Comparison of ENCODE assay signal across 9 cellular contexts in the genomic region with DNA sequence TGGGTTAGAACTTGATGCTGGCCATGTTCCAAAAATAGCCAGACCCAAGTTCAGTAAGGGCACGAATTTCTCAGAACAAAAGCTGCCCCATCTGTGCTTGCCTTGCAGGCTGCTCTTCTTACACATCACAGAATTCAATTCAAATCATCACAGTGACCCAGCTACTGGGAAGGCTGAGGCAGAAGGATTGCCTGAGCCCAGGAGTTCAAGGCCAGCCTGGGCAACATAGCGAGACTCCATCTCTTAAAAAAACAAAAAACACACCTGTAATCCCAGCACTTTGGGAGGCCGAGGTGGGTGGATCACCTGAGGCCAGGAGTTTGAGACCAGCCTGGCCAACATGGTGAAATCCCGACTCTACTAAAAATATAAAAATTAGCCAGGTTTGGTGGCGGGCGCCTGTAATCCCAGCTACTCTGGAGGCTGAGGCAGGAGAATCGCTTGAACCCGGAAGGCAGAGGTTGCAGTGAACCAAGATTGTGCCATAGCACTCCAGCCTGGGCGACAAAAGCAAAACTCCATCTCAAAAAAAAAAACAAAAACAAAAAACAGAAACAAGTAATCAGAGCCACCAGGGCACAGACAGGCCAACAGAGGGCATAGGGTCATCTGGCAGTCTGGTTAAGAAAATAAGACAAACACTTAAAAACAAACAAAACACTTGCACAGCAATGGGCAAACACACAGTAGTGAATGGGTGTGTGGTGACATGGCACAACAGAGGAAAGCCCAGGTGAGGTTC. TPM values are rescaled to one million over a fixed set of nuclear protein-coding genes. Genes with fewer than 3 reads are reported as not detected.
DNase-seq lines count a peak whose midpoint lies in the region; ATAC-seq and TF ChIP-seq lines count a peak whose summit lies in the region.
"Not testable (repeated sequence)": the region's sequence is repeated elsewhere in the genome, so short reads cannot be mapped to it uniquely, and the experiment has no call there.
"Had no signal": no experiment of that assay in that cellular context is flagged by ENCODE, and none has a peak within 500 bp of the region (broad histone marks: within the 10 kb centered on the region; RNA-seq: fewer than 3 reads in every experiment).

No MANE protein-coding gene starts in this region.

- not testable (repeated sequence) for TF ChIP-seq CTCF in GM06990 (IDR thresholded peaks at IDR 0.05; ENCODE audit: insufficient read depth, low read length, poor library complexity, severe bottlenecking); OCI-LY1 (IDR thresholded peaks at IDR 0.05; ENCODE audit: low read length); choroid plexus epithelial cell (conservative IDR thresholded peaks at IDR 0.05; ENCODE audit: low read depth, low read length); heart right ventricle (IDR thresholded peaks at IDR 0.05)

- peak overlapping the region; percentile 92 for H3K4me3 ChIP-seq in GM06990 (replicated peaks; ENCODE audit: low read depth, low read length)
- H3K4me3 ChIP-seq in OCI-LY1 (ENCODE audit: low read depth, low read length, poor library complexity, severe bottlenecking), result peak overlapping the region; percentile 70
- peak overlapping the region; percentile 7 for H3K4me3 ChIP-seq in choroid plexus epithelial cell (ENCODE audit: low read depth, low read length)
- H3K4me3 ChIP-seq in heart right ventricle, result peak overlapping the region in 9 of 10 donors; percentile 67 to 96 (median 79)
- H3K4me3 ChIP-seq in muscle layer of duodenum (ENCODE audit: low read depth in 1 of 2, low read length in 2 of 2), result peak overlapping the region; percentile 68 to 86
- peak overlapping the region; percentile 88 for H3K4me3 ChIP-seq in skeletal muscle satellite cell (ENCODE audit: low read length)

- H3K27ac Mint-ChIP-seq in activated T-cell treated with anti-CD3 and anti-CD28 coated beads, Interleukin-2, amount 50 U/mL, for 72 hours, result peak overlapping the region; percentile 89

- not testable (repeated sequence) for H3K27me3 Mint-ChIP-seq in activated T-cell treated with anti-CD3 and anti-CD28 coated beads, Interleukin-2, amount 50 U/mL, for 72 hours (ENCODE audit: low read depth)

- not testable (repeated sequence) for H3K79me2 ChIP-seq in OCI-LY1 (ENCODE audit: insufficient read depth, low read length)

- WGBS in heart right ventricle, 2 donors, result 63 to 71% methylated on average over 9 of the region's 9 CpGs

- peaks cover 57% of the 10 kb centered on the region for H3K4me1 ChIP-seq in OCI-LY1 (ENCODE audit: insufficient read depth, low read length, severe bottlenecking)
- H3K4me1 ChIP-seq in heart right ventricle, result peaks cover 16 to 83% (median 73%) of the 10 kb centered on the region in 9 donors
- H3K4me1 ChIP-seq in muscle layer of duodenum (ENCODE audit: control insufficient read depth in 1 of 2, insufficient read depth in 2 of 2, low read length in 2 of 2), result peaks cover 20 to 63% of the 10 kb centered on the region in 2 donors
- H3K4me1 ChIP-seq in skeletal muscle satellite cell (ENCODE audit: control insufficient read depth, insufficient read depth, low read length), result peaks cover 51% of the 10 kb centered on the region

- not testable (repeated sequence) for H3K27me3 ChIP-seq in GM06990 (replicated peaks; ENCODE audit: control insufficient read depth, insufficient read depth, low read length); OCI-LY1 (ENCODE audit: insufficient read depth, low read length); heart right ventricle; muscle layer of duodenum (ENCODE audit: low read depth, low read length); skeletal muscle satellite cell (ENCODE audit: control insufficient read depth, insufficient read depth, low read length)

- H4K20me1 ChIP-seq in OCI-LY1 (ENCODE audit: insufficient read depth, low read length), result not testable (repeated sequence)

- ATAC-seq in activated T-cell treated with anti-CD3 and anti-CD28 coated beads, Interleukin-2, amount 50 U/mL, for 72 hours (replicated peaks in 1 of 2); heart right ventricle: not testable (repeated sequence)

- H3K36me3 Mint-ChIP-seq in activated T-cell treated with anti-CD3 and anti-CD28 coated beads, Interleukin-2, amount 50 U/mL, for 72 hours (ENCODE audit: insufficient read depth in 2 of 2), result not testable (repeated sequence)

- not testable (repeated sequence) for H3K9me3 Mint-ChIP-seq in activated T-cell treated with anti-CD3 and anti-CD28 coated beads, Interleukin-2, amount 50 U/mL, for 72 hours

- H3K4me2 ChIP-seq in OCI-LY1 (ENCODE audit: low read length) (peak overlapping the region; percentile 94), skeletal muscle satellite cell (ENCODE audit: low read length) (peak overlapping the region; percentile 98)

- H3K9ac ChIP-seq in OCI-LY1 (ENCODE audit: low read length) (peak overlapping the region; percentile 70), skeletal muscle satellite cell (ENCODE audit: low read depth, low read length) (peak overlapping the region; percentile 66)

- not testable (repeated sequence) for H3K9me2 ChIP-seq in OCI-LY1 (ENCODE audit: low read depth, low read length)

- H3K27ac ChIP-seq in OCI-LY1 (ENCODE audit: low read depth, low read length, poor library complexity, severe bottlenecking) (peak overlapping the region; percentile 79), heart right ventricle (peak overlapping the region; percentile 96 to 100 (median 99)), muscle layer of duodenum (ENCODE audit: low read length) (peak overlapping the region; percentile 92)

- not testable (repeated sequence) for DNase-seq in GM06990 (ENCODE audit: extremely low read depth, insufficient read length); activated T-cell treated with anti-CD3 and anti-CD28 coated beads, Interleukin-2, amount 50 U/mL, for 72 hours; choroid plexus epithelial cell (ENCODE audit: low read depth); heart right ventricle

- peaks cover 68% of the 10 kb centered on the region for H3K4me1 Mint-ChIP-seq in activated T-cell treated with anti-CD3 and anti-CD28 coated beads, Interleukin-2, amount 50 U/mL, for 72 hours (ENCODE audit: low read depth)

- H3K9me3 ChIP-seq in OCI-LY1 (ENCODE audit: low read length); heart right ventricle; muscle layer of duodenum (ENCODE audit: control insufficient read depth in 1 of 2, low read length in 2 of 2); skeletal muscle satellite cell (replicated peaks; ENCODE audit: low read length): not testable (repeated sequence)

- not testable (repeated sequence) for H2AFZ ChIP-seq in OCI-LY1 (ENCODE audit: low read length)

- intact Hi-C loops in heart right ventricle (cut with DNase I), result loop anchor here in 5 of 10 donors (2.0 to 5.0 kb wide), 3 partner anchors 13 to 67 kb away; a partner anchor contains a TSS

- not testable (repeated sequence) for H3F3A ChIP-seq in OCI-LY1 (ENCODE audit: insufficient read depth, low read length)

- H3K36me3 ChIP-seq in GM06990 (ENCODE audit: control insufficient read depth, insufficient read depth, low read length) (peaks cover 13% of the 10 kb centered on the region), OCI-LY1 (ENCODE audit: insufficient read depth, low read length) (peaks cover 37% of the 10 kb centered on the region), heart right ventricle (peaks cover 0 to 45% (median 26%) of the 10 kb centered on the region in 9 donors), muscle layer of duodenum (ENCODE audit: control insufficient read depth in 1 of 2, insufficient read depth in 2 of 2, low read length in 2 of 2) (peaks cover 14 to 24% of the 10 kb centered on the region in 2 donors), skeletal muscle satellite cell (ENCODE audit: insufficient read depth, low read length) (peaks cover 21% of the 10 kb centered on the region)

- H3K4me3 Mint-ChIP-seq in activated T-cell treated with anti-CD3 and anti-CD28 coated beads, Interleukin-2, amount 50 U/mL, for 72 hours, result peak overlapping the region; percentile 96 to 98

RNA-seq across cellular contexts. Expression of a gene that starts 1.7 kb away (rescaled TPM):
- 10 to 100 TPM; 16.0 to 18.7 TPM for total RNA-seq in activated T-cell treated with anti-CD3 and anti-CD28 coated beads, Interleukin-2, amount 50 U/mL, for 72 hours
- 10 to 100 TPM; 28.8 to 75.8 (median 40.5) TPM for total RNA-seq in heart right ventricle
- polyA plus RNA-seq in heart right ventricle, result 10 to 100 TPM; 17.7 to 24.3 TPM
- 12.5 and 15.7 TPM in 2 replicates for total RNA-seq in skeletal muscle satellite cell (2012; rRNA removed)

RNA-seq across cellular contexts. Expression of a gene that starts 1.9 kb away (rescaled TPM):
- 1 to 10 TPM; 8.2 to 9.3 TPM for total RNA-seq in activated T-cell treated with anti-CD3 and anti-CD28 coated beads, Interleukin-2, amount 50 U/mL, for 72 hours
- 10 to 100 TPM; 13.3 to 20.9 (median 16.9) TPM for total RNA-seq in heart right ventricle
- 10 to 100 TPM in 1 of 2 donors, 1 to 10 TPM in 1; 9.1 to 13.8 TPM for polyA plus RNA-seq in heart right ventricle
- total RNA-seq in skeletal muscle satellite cell (2012; rRNA removed), result 5.0 and 8.4 TPM in 2 replicates

RNA-seq across cellular contexts. Expression of a gene that starts 42.1 kb away (rescaled TPM):
- under 1 TPM in 1 of 2 donors, not detected in 1; 0.41 TPM for total RNA-seq in activated T-cell treated with anti-CD3 and anti-CD28 coated beads, Interleukin-2, amount 50 U/mL, for 72 hours
- 10 to 100 TPM in 1 of 10 donors, 1 to 10 TPM in 9; 2.4 to 12.8 (median 5.1) TPM for total RNA-seq in heart right ventricle
- 1 to 10 TPM; 7.5 to 9.0 TPM for polyA plus RNA-seq in heart right ventricle
- not detected in 2 replicates for total RNA-seq in skeletal muscle satellite cell (2012; rRNA removed)
- total RNA-seq: Daoy had no signal

RNA-seq across cellular contexts. Expression of a gene that starts 43.5 kb away (rescaled TPM):
- total RNA-seq in activated T-cell treated with anti-CD3 and anti-CD28 coated beads, Interleukin-2, amount 50 U/mL, for 72 hours, result not detected
- total RNA-seq in heart right ventricle, result 1,000 to 10,000 TPM in 2 of 10 donors, 100 to 1,000 TPM in 5, 10 to 100 TPM in 2, 1 to 10 TPM in 1; 5.8 to 2,762 (median 663) TPM
- 1,000 to 10,000 TPM in 1 of 2 donors, 10 to 100 TPM in 1; 16.4 to 2,201 TPM for polyA plus RNA-seq in heart right ventricle
- total RNA-seq in skeletal muscle satellite cell (2012; rRNA removed), result not detected in 2 replicates
- total RNA-seq: Daoy, dermis microvascular lymphatic vessel endothelial cell had no signal

RNA-seq across cellular contexts. Expression of a gene that starts 54.6 kb away (rescaled TPM):
- total RNA-seq in activated T-cell treated with anti-CD3 and anti-CD28 coated beads, Interleukin-2, amount 50 U/mL, for 72 hours, result not detected
- total RNA-seq in heart right ventricle, result 1,000 to 10,000 TPM in 1 of 10 donors, 100 to 1,000 TPM in 5, 10 to 100 TPM in 1, 1 to 10 TPM in 3; 1.1 to 4,616 (median 291) TPM
- over 10,000 TPM in 1 of 2 donors, 10 to 100 TPM in 1; 46.2 to 15,996 TPM for polyA plus RNA-seq in heart right ventricle
- total RNA-seq in skeletal muscle satellite cell (2012; rRNA removed), result not detected in 2 replicates
- total RNA-seq: dermis microvascular lymphatic vessel endothelial cell had no signal

Comparison
In these comparisons a context has a peak if more than half of its experiments do, and no peak if none do; other contexts are left out.
1. H3K4me3 ChIP-seq: peak in every context shown above with its lines; median percentile 92 in GM06990; 88 in skeletal muscle satellite cell; 79 in heart right ventricle; 77 in muscle layer of duodenum; 70 in OCI-LY1; 7 in choroid plexus epithelial cell.